15 cellular contexts compared by ENCODE assay signal in genomic region chr18:6557470-6558245, GRCh38.
A peak's percentile ranks its signal among the peaks of the same experiment; 100 is the strongest.
DNase-seq lines count a peak whose midpoint lies in the region; ATAC-seq and TF ChIP-seq lines count a peak whose summit lies in the region.
"Had no signal": no experiment of that assay in that cellular context is flagged by ENCODE, and none has a peak within 500 bp of the region (broad histone marks: within the 10 kb centered on the region; RNA-seq: fewer than 3 reads in every experiment).

No MANE protein-coding gene starts in this region.

- no peaks in the 10 kb centered on the region for H3K36me3 ChIP-seq in SK-N-MC (ENCODE audit: insufficient read depth, low read length)
- H3K36me3 ChIP-seq: colonic mucosa had no signal

- H3K9me3 ChIP-seq in SK-N-MC (ENCODE audit: low read depth, low read length) = no peaks in the 10 kb centered on the region
- H3K9me3 ChIP-seq: colonic mucosa had no signal

- H3K9me3 Mint-ChIP-seq in progenitor cell of endocrine pancreas (ENCODE audit: low read depth) = no peaks in the 10 kb centered on the region
- H3K9me3 Mint-ChIP-seq: activated CD4-positive, alpha-beta memory T cell treated with anti-CD3 and anti-CD28 coated beads for 36 hours; naive B cell had no signal

- no peaks in the 10 kb centered on the region for H3K36me3 Mint-ChIP-seq in progenitor cell of endocrine pancreas (ENCODE audit: insufficient read depth)
- H3K36me3 Mint-ChIP-seq: activated CD4-positive, alpha-beta memory T cell treated with anti-CD3 and anti-CD28 coated beads for 36 hours; naive B cell had no signal

- peak overlapping the region; percentile 46 for H3K9ac ChIP-seq in SK-N-MC (ENCODE audit: insufficient read length)

- no peak for ATAC-seq in HG03442 (IDR thresholded peaks at IDR 0.05; ENCODE audit: unreplicated experiment)
- ATAC-seq: left lobe of liver, Panc1 had no signal

- TF ChIP-seq CTCF in fibroblast of the aortic adventitia (IDR thresholded peaks at IDR 0.05; ENCODE audit: insufficient read depth, low read length) (no peak), progenitor cell of endocrine pancreas (IDR thresholded peaks at IDR 0.05; ENCODE audit: unreplicated experiment) (no peak), GM20000 (IDR thresholded peaks at IDR 0.05; ENCODE audit: extremely low read depth, missing control alignments) (no peak)

- peak overlapping the region; percentile 65 for H3K4me3 ChIP-seq in SK-N-MC
- no peak overlapping the region for H3K4me3 ChIP-seq in fibroblast of the aortic adventitia (ENCODE audit: low read depth, low read length)
- H3K4me3 ChIP-seq: colonic mucosa had no signal

- H3K4me3 Mint-ChIP-seq in progenitor cell of endocrine pancreas (ENCODE audit: low read depth) = no peak overlapping the region
- H3K4me3 Mint-ChIP-seq: activated CD4-positive, alpha-beta memory T cell treated with anti-CD3 and anti-CD28 coated beads for 36 hours; naive B cell had no signal

- no peaks in the 10 kb centered on the region for H3K27me3 Mint-ChIP-seq in progenitor cell of endocrine pancreas
- H3K27me3 Mint-ChIP-seq: activated CD4-positive, alpha-beta memory T cell treated with anti-CD3 and anti-CD28 coated beads for 36 hours had no signal

- peaks cover 31% of the 10 kb centered on the region for H3K4me1 Mint-ChIP-seq in progenitor cell of endocrine pancreas (ENCODE audit: low read depth)
- H3K4me1 Mint-ChIP-seq: naive B cell had no signal

- H3K27ac Mint-ChIP-seq in progenitor cell of endocrine pancreas = peak overlapping the region; percentile 82
- H3K27ac Mint-ChIP-seq: activated CD4-positive, alpha-beta memory T cell treated with anti-CD3 and anti-CD28 coated beads for 36 hours; naive B cell had no signal

- DNase-seq in GM03348 (ENCODE audit: low spot score) = peak; percentile 12
- no peak for DNase-seq in SK-N-MC (ENCODE audit: low read depth, low spot score)
- DNase-seq in fibroblast of the aortic adventitia (ENCODE audit: low read depth) = peak; percentile 2
- no peak for DNase-seq in progenitor cell of endocrine pancreas (ENCODE audit: low spot score, unreplicated experiment)
- no peak for DNase-seq in globus pallidus (ENCODE audit: low spot score)
- DNase-seq in GM20000 (ENCODE audit: low spot score) = no peak
- no peak for DNase-seq in NCI-H526 treated with DMSO at 0.1 percent for 48 hours (lab: John Stamatoyannopoulos, UW)
- DNase-seq: activated CD4-positive, alpha-beta memory T cell treated with anti-CD3 and anti-CD28 coated beads for 36 hours; amygdala; colonic mucosa; naive B cell; NCI-H1436 treated with DMSO at 0.1 percent for 48 hours had no signal

- peak overlapping the region; percentile 93 for H3K27ac ChIP-seq in SK-N-MC
- H3K27ac ChIP-seq: colonic mucosa had no signal

Comparison
In these comparisons a context has a peak if more than half of its experiments do, and no peak if none do; other contexts are left out.
1. DNase-seq: peak in GM03348 (single experiment) and fibroblast of the aortic adventitia (single experiment); none in SK-N-MC (single experiment), progenitor cell of endocrine pancreas (single experiment), globus pallidus (single experiment), GM20000 (single experiment) and NCI-H526 treated with DMSO at 0.1 percent for 48 hours (single experiment).